Comparison of ENCODE assay signal across 23 cellular contexts in genomic region chr10:129095980-129096339, GRCh38.
DNase-seq lines count a peak whose midpoint lies in the region; ATAC-seq, FAIRE-seq and TF ChIP-seq lines count a peak whose summit lies in the region.
"Had no signal": no experiment of that assay in that cellular context is flagged by ENCODE, and none has a peak within 500 bp of the region (broad histone marks: within the 10 kb centered on the region; RNA-seq: fewer than 3 reads in every experiment).

No MANE protein-coding gene starts in this region.

- DNase-seq in GM23248, result peak; percentile 48
- no peak for DNase-seq in ascending aorta (ENCODE audit: low spot score in 2 of 2)
- no peak for DNase-seq in HepG2 (ENCODE audit: low spot score)
- no peak for DNase-seq in suprapubic skin (ENCODE audit: low spot score in 2 of 2)
- no peak for DNase-seq in NCI-H526 (lab: John Stamatoyannopoulos, UW)
- DNase-seq in foreskin keratinocyte, result no peak
- DNase-seq in activated effector memory CD4-positive, alpha-beta T cell treated with anti-CD3 and anti-CD28 coated beads, Interleukin-2, amount 50 U/mL, for 16 hours, result no peak
- DNase-seq: activated CD4-positive, alpha-beta memory T cell treated with anti-CD3 and anti-CD28 coated beads for 36 hours; activated CD4-positive, CD25-positive, alpha-beta regulatory T cell; activated effector memory CD4-positive, alpha-beta T cell treated with Interleukin-2 at 50 U/mL for 16 hours; activated naive CD8-positive, alpha-beta T cell treated with anti-CD3 and anti-CD28 coated beads, Interleukin-2, amount 50 U/mL, for 24 hours; CD4-positive, alpha-beta memory T cell; DMS 273 treated with DMSO at 0.1 percent for 48 hours; H7; lower lobe of right lung; NCI-H1436 treated with DMSO at 0.1 percent for 48 hours; NCI-H510A; stimulated activated CD4-positive, alpha-beta T cell treated with anti-CD3 and anti-CD28 coated beads, Interleukin-4, amount 100 ng/mL, for 4 hours; stimulated activated naive CD8-positive, alpha-beta T cell treated with anti-CD3 and anti-CD28 coated beads, Interleukin-15, amount 100 ng/mL, for 72 hours; upper lobe of right lung had no signal

- ATAC-seq in HepG2, result no peak
- no peak for ATAC-seq in foreskin keratinocyte
- ATAC-seq: activated naive CD8-positive, alpha-beta T cell treated with anti-CD3 and anti-CD28 coated beads, Interleukin-2, amount 50 U/mL, for 24 hours; stimulated activated naive CD8-positive, alpha-beta T cell treated with anti-CD3 and anti-CD28 coated beads, Interleukin-15, amount 100 ng/mL, for 72 hours had no signal

- TF ChIP-seq POLR2A in HepG2 (IDR thresholded peaks at IDR 0.05; ENCODE audit: insufficient read depth in 1 of 2, low read depth in 2 of 2, low read length in 2 of 2) (no peak), suprapubic skin (IDR thresholded peaks at IDR 0.05) (no peak)

- intact Hi-C loops in ascending aorta (cut with DNase I), result loop anchor here (5.0 kb wide), 2 partner anchors 371 to 866 kb away; partner anchors contain the start of genes EBF3 and MGMT
- intact Hi-C loops in HepG2 (cut with micrococcal nuclease; ENCODE audit: unreplicated experiment), result no loop called here

- no peak for TF ChIP-seq RAD21 in HepG2 (CRISPR knock-in tag; IDR thresholded peaks at IDR 0.05)

- no peak for FAIRE-seq in HepG2 (lab: Jason Lieb, UNC)
- FAIRE-seq: bronchial epithelial cell had no signal

- no peaks in the 10 kb centered on the region for H3K27me3 ChIP-seq in GM23248 (replicated peaks; ENCODE audit: insufficient read depth)
- H3K27me3 ChIP-seq in ascending aorta, result no peaks in the 10 kb centered on the region
- peaks cover 0 to 12% of the 10 kb centered on the region in 2 experiments; a peak in 4 of 5 replicates for H3K27me3 ChIP-seq in HepG2 (ENCODE audit: control insufficient read depth in 1 of 2, insufficient read depth in 2 of 2, low read length in 2 of 2)
- H3K27me3 ChIP-seq in suprapubic skin, result no peaks in the 10 kb centered on the region
- H3K27me3 ChIP-seq in foreskin keratinocyte, result no peaks in the 10 kb centered on the region
- H3K27me3 ChIP-seq: MG63, neutrophil, upper lobe of right lung had no signal

- no peak overlapping the region for H3K9ac ChIP-seq in GM23248
- no peak overlapping the region for H3K9ac ChIP-seq in HepG2 (ENCODE audit: insufficient read depth, low read depth, low read length)

- no peaks in the 10 kb centered on the region for H3K9me2 ChIP-seq in GM23248 (ENCODE audit: insufficient read depth)

- H3K79me2 ChIP-seq in GM23248 (ENCODE audit: insufficient read depth) (no peaks in the 10 kb centered on the region), HepG2 (ENCODE audit: insufficient read depth, low read length) (no peaks in the 10 kb centered on the region)

- TF ChIP-seq EP300 in HepG2 (IDR thresholded peaks at IDR 0.05; ENCODE audit: low read depth in 2 of 2, low read length in 2 of 2) (no peak), HepG2 (CRISPR knock-in tag; IDR thresholded peaks at IDR 0.05; ENCODE audit: borderline replicate concordance) (no peak), suprapubic skin (IDR thresholded peaks at IDR 0.05) (no peak)

- H4K20me1 ChIP-seq in GM23248 (ENCODE audit: insufficient read depth) (no peaks in the 10 kb centered on the region), HepG2 (ENCODE audit: insufficient read depth, low read length) (no peaks in the 10 kb centered on the region)

- BruUV-seq in HepG2 (replicated peaks; lab: Mats Ljungman, UMichigan), result no TSS peak

- H3K4me2 ChIP-seq in GM23248 (ENCODE audit: unreplicated experiment), result no peak overlapping the region
- no peak overlapping the region for H3K4me2 ChIP-seq in HepG2 (ENCODE audit: low read depth, low read length)

- H3F3A ChIP-seq in GM23248 (ENCODE audit: insufficient read depth), result 0 out of 2 replicates have a peak, but pooled peaks cover 4% of the 10 kb centered on the region

- CTCF ChIA-PET in HepG2 (lab: Yijun Ruan, JAX; ENCODE audit: low intra/inter-chr PET ratio, low total read pairs), result no interaction called here

- H2AFZ ChIP-seq in GM23248, result no peak overlapping the region
- H2AFZ ChIP-seq in HepG2 (ENCODE audit: low read length), result no peak overlapping the region

- no peak for TF ChIP-seq CTCF in ascending aorta (IDR thresholded peaks at IDR 0.05)
- no peak for TF ChIP-seq CTCF in HepG2 (CRISPR knock-in tag; IDR thresholded peaks at IDR 0.05)
- TF ChIP-seq CTCF in suprapubic skin (IDR thresholded peaks at IDR 0.05), result no peak
- TF ChIP-seq CTCF in foreskin keratinocyte (conservative IDR thresholded peaks at IDR 0.05), result no peak

- in situ Hi-C loops in GM23248 (cut with MboI), result no loop called here
- in situ Hi-C loops in HepG2 (cut with HindIII; ENCODE audit: extremely low pct_ligation_motif_present, low pct_unique_long_range_greater_than_20kb), result no loop called here

- 10 to 11% methylated on average over 3 of the region's 3 CpGs for WGBS in GM23248 (ENCODE audit: low coverage in 1 of 2, low lambda C conversion rate in 2 of 2, missing lambda C conversion rate in 2 of 2), 2 experiments
- WGBS in HepG2 (ENCODE audit: low lambda C conversion rate), result under 1% methylated on average over 3 of the region's 3 CpGs
- 24% methylated on average over 3 of the region's 3 CpGs for WGBS in suprapubic skin

- peaks cover 13% of the 10 kb centered on the region; the same call in 1 of the 2 replicates for H3K4me1 ChIP-seq in GM23248 (ENCODE audit: insufficient read depth)
- peaks cover 0 to 14% of the 10 kb centered on the region in 2 donors for H3K4me1 ChIP-seq in ascending aorta
- no peaks in the 10 kb centered on the region for H3K4me1 ChIP-seq in HepG2 (ENCODE audit: insufficient read depth, low read length)
- peaks cover 15% of the 10 kb centered on the region for H3K4me1 ChIP-seq in suprapubic skin
- no peaks in the 10 kb centered on the region for H3K4me1 ChIP-seq in foreskin keratinocyte

- H3K36me3 ChIP-seq in GM23248 (ENCODE audit: low read depth) (no peaks in the 10 kb centered on the region), ascending aorta (no peaks in the 10 kb centered on the region), HepG2 (replicated peaks in 1 of 2; ENCODE audit: control insufficient read depth in 1 of 2, insufficient read depth in 2 of 2, low read length in 2 of 2) (no peaks in the 10 kb centered on the region), suprapubic skin (no peaks in the 10 kb centered on the region)
- H3K36me3 ChIP-seq: lower lobe of right lung, MG63, neutrophil, upper lobe of right lung had no signal

- H3K4me3 ChIP-seq in GM23248, result no peak overlapping the region
- H3K4me3 ChIP-seq in ascending aorta, result no peak overlapping the region
- no peak overlapping the region for H3K4me3 ChIP-seq in HepG2 (replicated peaks in 1 of 3; ENCODE audit: insufficient read depth in 1 of 3, low read depth in 2 of 3, low read length in 3 of 3)
- H3K4me3 ChIP-seq in suprapubic skin, result no peak overlapping the region
- H3K4me3 ChIP-seq: lower lobe of right lung, MG63, upper lobe of right lung had no signal

- POLR2A ChIA-PET in HepG2 (lab: Yijun Ruan, JAX), result no interaction called here

- H3K9me3 ChIP-seq in GM23248 (ENCODE audit: low read depth) (no peaks in the 10 kb centered on the region), ascending aorta (no peaks in the 10 kb centered on the region), HepG2 (ENCODE audit: low read length) (no peaks in the 10 kb centered on the region), suprapubic skin (no peaks in the 10 kb centered on the region)
- H3K9me3 ChIP-seq: lower lobe of right lung, MG63, neutrophil, upper lobe of right lung had no signal

- H3K27ac ChIP-seq in GM23248 (peak overlapping the region; percentile 62), ascending aorta (peak overlapping the region; percentile 55), HepG2 (ENCODE audit: extremely low read length, insufficient read depth, low read length) (no peak overlapping the region), suprapubic skin (peak overlapping the region; percentile 50), foreskin keratinocyte (no peak overlapping the region)
- H3K27ac ChIP-seq: lower lobe of right lung, neutrophil, upper lobe of right lung had no signal

TF ChIP-seq in HepG2, 621 proteins besides CTCF, POLR2A, EP300 and RAD21 (continues in another document):
- no peak for TF ChIP-seq REST (IDR thresholded peaks at IDR 0.05; ENCODE audit: borderline replicate concordance in 1 of 2, low read depth in 1 of 2, low read length in 2 of 2)
- 0 out of 2 replicates have a peak, but pooled peaks have one; percentile 11 for TF ChIP-seq CREB1 (IDR thresholded peaks at IDR 0.05)
- TF ChIP-seq CREB1 (CRISPR knock-in tag; IDR thresholded peaks at IDR 0.05), result no peak

Comparison
In these comparisons a context has a peak if more than half of its experiments do, and no peak if none do; other contexts are left out.
1. H3K27ac ChIP-seq: peak in GM23248 (single experiment), ascending aorta (2 of 2) and suprapubic skin (single experiment); none in HepG2 (single experiment) and foreskin keratinocyte (single experiment).